8 cellular contexts compared by ENCODE assay signal in genomic region chrX:150574824-150575409, GRCh38. TPM values are rescaled to one million over a fixed set of nuclear protein-coding genes. Genes with fewer than 3 reads are reported as not detected.
A peak's percentile ranks its signal among the peaks of the same experiment; 100 is the strongest.
DNase-seq lines count a peak whose midpoint lies in the region; ATAC-seq, FAIRE-seq and TF ChIP-seq lines count a peak whose summit lies in the region.

No MANE protein-coding gene starts in this region.

- H3K4me1 Mint-ChIP-seq in activated T-helper 2 cell treated with anti-CD3 and anti-CD28 coated beads, Interferon-gamma antibody, Interleukin-2, Interleukin-4, amounts not matched to agents 10 μg/mL and 5 μg/mL and 100 μg/mL, durations not matched to agents 14 hours and 24 hours and 36 hours (ENCODE audit: low read depth) = peaks cover 71% of the 10 kb centered on the region

- no peak overlapping the region for H3K4me3 ChIP-seq in thyroid gland (replicated peaks in 1 of 3)

- H3K9me3 ChIP-seq in thyroid gland = no peaks in the 10 kb centered on the region

- H3K27ac Mint-ChIP-seq in activated T-helper 2 cell treated with anti-CD3 and anti-CD28 coated beads, Interferon-gamma antibody, Interleukin-2, Interleukin-4, amounts not matched to agents 10 μg/mL and 5 μg/mL and 100 μg/mL, durations not matched to agents 14 hours and 24 hours and 36 hours = peak overlapping the region; percentile 94

- H3K36me3 ChIP-seq in thyroid gland = no peaks in the 10 kb centered on the region

- no peak for FAIRE-seq in D721Med (lab: Jason Lieb, UNC)

- peaks cover 19 to 20% of the 10 kb centered on the region in 2 donors for H3K4me1 ChIP-seq in thyroid gland

- H3K27me3 Mint-ChIP-seq in activated T-helper 2 cell treated with anti-CD3 and anti-CD28 coated beads, Interferon-gamma antibody, Interleukin-2, Interleukin-4, amounts not matched to agents 10 μg/mL and 5 μg/mL and 100 μg/mL, durations not matched to agents 14 hours and 24 hours and 36 hours (ENCODE audit: low read depth) = no peaks in the 10 kb centered on the region

- WGBS in thyroid gland, 2 donors = 58 to 69% methylated on average over 9 of the region's 9 CpGs

- peak; percentile 46 for ATAC-seq in HG03039 (IDR thresholded peaks at IDR 0.05; ENCODE audit: unreplicated experiment)

- H3K36me3 Mint-ChIP-seq in activated T-helper 2 cell treated with anti-CD3 and anti-CD28 coated beads, Interferon-gamma antibody, Interleukin-2, Interleukin-4, amounts not matched to agents 10 μg/mL and 5 μg/mL and 100 μg/mL, durations not matched to agents 14 hours and 24 hours and 36 hours (ENCODE audit: low read depth) = peaks cover 12% of the 10 kb centered on the region

- DNase-seq in activated naive CD4-positive, alpha-beta T cell treated with Interleukin-2 at 50 U/mL for 16 hours = peak; percentile 21
- DNase-seq in activated naive CD4-positive, alpha-beta T cell (lab: John Stamatoyannopoulos, UW) = no peak
- no peak for DNase-seq in activated T-helper 2 cell treated with anti-CD3 and anti-CD28 coated beads, Interferon-gamma antibody, Interleukin-2, Interleukin-4, amounts not matched to agents 10 μg/mL and 5 μg/mL and 100 μg/mL, durations not matched to agents 14 hours and 24 hours and 36 hours (ENCODE audit: low spot score)
- DNase-seq in thyroid gland (no peak), GM19238 (ENCODE audit: insufficient read length, low spot score) (no peak), D721Med (ENCODE audit: insufficient read length, low spot score) (no peak), DMS153 treated with DMSO at 0.1 percent for 48 hours (lab: John Stamatoyannopoulos, UW; ENCODE audit: unreplicated experiment) (no peak)

- H3K4me3 Mint-ChIP-seq in activated T-helper 2 cell treated with anti-CD3 and anti-CD28 coated beads, Interferon-gamma antibody, Interleukin-2, Interleukin-4, amounts not matched to agents 10 μg/mL and 5 μg/mL and 100 μg/mL, durations not matched to agents 14 hours and 24 hours and 36 hours (ENCODE audit: low read depth) = peak overlapping the region; percentile 72

- no peaks in the 10 kb centered on the region for H3K27me3 ChIP-seq in thyroid gland

- peak overlapping the region; percentile 2 to 48 (median 47) for H3K27ac ChIP-seq in thyroid gland

- no peak for TF ChIP-seq CTCF in thyroid gland (IDR thresholded peaks at IDR 0.05)
- TF ChIP-seq CTCF in D721Med (IDR thresholded peaks at IDR 0.05; ENCODE audit: insufficient read depth, missing control alignments) = no peak

- TF ChIP-seq POLR2A in thyroid gland (IDR thresholded peaks at IDR 0.05) = no peak

- intact Hi-C loops in activated T-helper 2 cell treated with anti-CD3 and anti-CD28 coated beads, Interferon-gamma antibody, Interleukin-2, Interleukin-4, amounts not matched to agents 10 μg/mL and 5 μg/mL and 100 μg/mL, durations not matched to agents 14 hours and 24 hours and 36 hours (cut with micrococcal nuclease) = loop anchor here (1.0 to 10.0 kb wide), 9 partner anchors 61 to 822 kb away; partner anchors contain the start of genes MAMLD1 and VMA21
- intact Hi-C loops in thyroid gland (cut with DNase I) = no loop called here

- H3K9me3 Mint-ChIP-seq in activated T-helper 2 cell treated with anti-CD3 and anti-CD28 coated beads, Interferon-gamma antibody, Interleukin-2, Interleukin-4, amounts not matched to agents 10 μg/mL and 5 μg/mL and 100 μg/mL, durations not matched to agents 14 hours and 24 hours and 36 hours = no peaks in the 10 kb centered on the region

RNA-seq across cellular contexts. Expression of gene MTM1, which starts 6.5 kb away (rescaled TPM):
- total RNA-seq in activated T-helper 2 cell treated with anti-CD3 and anti-CD28 coated beads, Interferon-gamma antibody, Interleukin-2, Interleukin-4, amounts not matched to agents 10 μg/mL and 5 μg/mL and 100 μg/mL, durations not matched to agents 14 hours and 24 hours and 36 hours = 25.2 and 26.5 TPM in 2 replicates
- 10 to 100 TPM; 16.3 to 50.0 (median 22.8) TPM for total RNA-seq in thyroid gland
